ENCODE assay signal across 19 cellular contexts in genomic region chr3:135023985-135024658, GRCh38.
A peak's percentile ranks its signal among the peaks of the same experiment; 100 is the strongest.
DNase-seq lines count a peak whose midpoint lies in the region; ATAC-seq and TF ChIP-seq lines count a peak whose summit lies in the region.
"Had no signal": no experiment of that assay in that cellular context is flagged by ENCODE, and none has a peak within 500 bp of the region (broad histone marks: within the 10 kb centered on the region; RNA-seq: fewer than 3 reads in every experiment).

No MANE protein-coding gene starts in this region.

- H3K9me3 ChIP-seq in H9 (ENCODE audit: control insufficient read depth, low read depth, low read length) (no peaks in the 10 kb centered on the region), Caco-2 (no peaks in the 10 kb centered on the region), transverse colon (no peaks in the 10 kb centered on the region)
- H3K9me3 ChIP-seq: SJCRH30, stomach, vagina had no signal

- TF ChIP-seq EP300 in transverse colon (IDR thresholded peaks at IDR 0.05; ENCODE audit: low read depth), result no peak

- H4K5ac ChIP-seq in H9 (ENCODE audit: insufficient read length, low read depth, low read length), result no peak overlapping the region

- no peak overlapping the region for H2AK5ac ChIP-seq in H9 (ENCODE audit: insufficient read length, low read length)

- H3K4ac ChIP-seq in H9 (ENCODE audit: low read depth, low read length), result no peak overlapping the region

- H3K36me3 ChIP-seq in KMS-11 (ENCODE audit: insufficient read depth) (no peaks in the 10 kb centered on the region), Caco-2 (ENCODE audit: control insufficient read depth, insufficient read depth, low read length) (no peaks in the 10 kb centered on the region), transverse colon (no peaks in the 10 kb centered on the region)
- H3K36me3 ChIP-seq: SJCRH30, stomach, vagina had no signal

- in situ Hi-C loops in transverse colon (cut with MboI; ENCODE audit: low pct_ligation_motif_present in 1 of 4, low pct_unique_long_range_greater_than_20kb in 1 of 4, low sequenced_read_pairs in 3 of 4), result no loop called here

- BruUV-seq in Caco-2 (replicated peaks; lab: Mats Ljungman, UMichigan), result no TSS peak

- intact Hi-C loops in Caco-2 (cut with micrococcal nuclease; ENCODE audit: unreplicated experiment) (no loop called here), transverse colon (cut with DNase I; ENCODE audit: low total_unique reads) (no loop called here)

- H4K91ac ChIP-seq in H9 (ENCODE audit: insufficient read length, low read depth, low read length), result no peak overlapping the region

- H3K4me3 ChIP-seq in KMS-11 (IDR thresholded peaks at IDR 0.05; ENCODE audit: insufficient read depth, low read depth, low read length) (peak overlapping the region; percentile 35), Caco-2 (ENCODE audit: low read depth, low read length) (no peak overlapping the region), transverse colon (no peak overlapping the region)
- H3K4me3 ChIP-seq: SJCRH30, stomach, vagina had no signal

- TF ChIP-seq CTCF in KMS-11 (conservative IDR thresholded peaks at IDR 0.05; ENCODE audit: low read depth, low read length), result no peak
- TF ChIP-seq CTCF in H9 (conservative IDR thresholded peaks at IDR 0.05), result no peak
- no peak for TF ChIP-seq CTCF in Caco-2 (IDR thresholded peaks at IDR 0.05; ENCODE audit: insufficient read depth in 1 of 2, low read depth in 1 of 2, low read length in 1 of 2, severe bottlenecking in 1 of 2, unreplicated experiment in 1 of 2)
- TF ChIP-seq CTCF in transverse colon (IDR thresholded peaks at IDR 0.05), result no peak

- no peaks in the 10 kb centered on the region for H3K36me3 Mint-ChIP-seq in H9 (ENCODE audit: insufficient read depth in 1 of 3, low read depth in 3 of 3)
- no peaks in the 10 kb centered on the region for H3K36me3 Mint-ChIP-seq in Caco-2 (ENCODE audit: insufficient read depth, unreplicated experiment)

- CTCF ChIA-PET in Caco-2 (lab: Charles Lee), result no interaction called here

- no peak overlapping the region for H3K4me3 Mint-ChIP-seq in H9
- no peak overlapping the region for H3K4me3 Mint-ChIP-seq in Caco-2 (ENCODE audit: unreplicated experiment)
- H3K4me3 Mint-ChIP-seq: T-helper 2 cell treated with Interferon-gamma antibody and Interleukin-4, amounts not matched to agents 5 μg/mL and 100 μg/mL, for 36 hours had no signal

- H4K8ac ChIP-seq in H9 (replicated peaks; ENCODE audit: insufficient read length, low read depth, low read length), result no peak overlapping the region

- H3K79me1 ChIP-seq in H9 (ENCODE audit: insufficient read depth, low read depth, low read length, poor library complexity, severe bottlenecking), result no peaks in the 10 kb centered on the region

- no CpG with 5 or more reads among the region's 9 CpGs for WGBS in H9 (ENCODE audit: extremely low coverage, insufficient read length, low lambda C conversion rate)
- 61 to 63% methylated on average over 8 to 9 of the region's 9 CpGs for WGBS in transverse colon (ENCODE audit: low coverage in 1 of 2), 2 donors

- peak; percentile 14 for DNase-seq in Daoy (ENCODE audit: low read depth)
- no peak for DNase-seq in H9
- no peak for DNase-seq in HUDEP-2 (lab: John Stamatoyannopoulos, UW; ENCODE audit: unreplicated experiment in 76 of 76)
- DNase-seq in Caco-2, result no peak
- no peak for DNase-seq in transverse colon
- DNase-seq: activated CD4-positive, alpha-beta T cell treated with anti-CD3 and anti-CD28 coated beads for 1 hour; activated CD8-positive, alpha-beta memory T cell treated with anti-CD3 and anti-CD28 coated beads, Interleukin-2, amount 50 U/mL, for 4 hours; activated naive CD4-positive, alpha-beta T cell treated with Interleukin-2 at 50 U/mL for 16 hours; DND-41; NCI-H1048; SJCRH30; stimulated activated CD4-positive, alpha-beta T cell treated with anti-CD3 and anti-CD28 coated beads, Interleukin-15, amount 100 ng/mL, for 24 hours; stomach had no signal

- no peak overlapping the region for H2BK5ac ChIP-seq in H9 (ENCODE audit: insufficient read length, low read length)

- H3K79me2 ChIP-seq in KMS-11 (ENCODE audit: insufficient read depth, low read depth) (no peaks in the 10 kb centered on the region), H9 (ENCODE audit: insufficient read depth, low read length) (no peaks in the 10 kb centered on the region)

- H3K27me3 ChIP-seq in KMS-11 (ENCODE audit: insufficient read depth, low read depth), result no peaks in the 10 kb centered on the region
- H3K27me3 ChIP-seq in H9 (ENCODE audit: insufficient read depth, low read length), result no peaks in the 10 kb centered on the region
- no peaks in the 10 kb centered on the region for H3K27me3 ChIP-seq in Caco-2 (replicated peaks; ENCODE audit: control insufficient read depth, insufficient read depth, low read length)
- no peaks in the 10 kb centered on the region for H3K27me3 ChIP-seq in transverse colon
- H3K27me3 ChIP-seq: SJCRH30, stomach, vagina had no signal

- no peak overlapping the region for H3K56ac ChIP-seq in H9 (ENCODE audit: insufficient read length, low read depth, low read length)

- H3K23ac ChIP-seq in H9 (ENCODE audit: insufficient read length, low read depth, low read length), result no peak overlapping the region

- POLR2A ChIA-PET in Caco-2 (lab: Charles Lee), result no interaction called here

- no peak overlapping the region for H3T11ph ChIP-seq in H9 (ENCODE audit: low read length)

- peaks cover 2 to 17% of the 10 kb centered on the region in 2 experiments; a peak in 3 of 4 replicates for H3K4me1 Mint-ChIP-seq in H9
- no peaks in the 10 kb centered on the region for H3K4me1 Mint-ChIP-seq in Caco-2 (ENCODE audit: low read depth, unreplicated experiment)

- no peak overlapping the region for H2BK20ac ChIP-seq in H9 (ENCODE audit: low read depth, low read length, poor library complexity, severe bottlenecking)

- H3K4me1 ChIP-seq in KMS-11 (ENCODE audit: low read depth, poor library complexity, severe bottlenecking), result peaks cover 55% of the 10 kb centered on the region
- H3K4me1 ChIP-seq in H9 (ENCODE audit: insufficient read depth, low read length), result no peaks in the 10 kb centered on the region
- H3K4me1 ChIP-seq in Caco-2, result no peaks in the 10 kb centered on the region
- H3K4me1 ChIP-seq in transverse colon, result no peaks in the 10 kb centered on the region
- H3K4me1 ChIP-seq: SJCRH30, stomach, vagina had no signal

- H3K23me2 ChIP-seq in H9 (ENCODE audit: insufficient read length, low read depth, low read length, poor library complexity, severe bottlenecking), result no peaks in the 10 kb centered on the region

- peak overlapping the region; percentile 92 for H3K27ac ChIP-seq in KMS-11
- H3K27ac ChIP-seq in H9 (ENCODE audit: insufficient read length, low read depth, low read length), result no peak overlapping the region
- H3K27ac ChIP-seq in transverse colon, result no peak overlapping the region
- H3K27ac ChIP-seq: SJCRH30, stomach, vagina had no signal

- H4K20me1 ChIP-seq in KMS-11 (ENCODE audit: insufficient read depth), result no peaks in the 10 kb centered on the region
- no peaks in the 10 kb centered on the region for H4K20me1 ChIP-seq in H9 (ENCODE audit: control insufficient read depth, insufficient read depth, insufficient read length)

- H3K18ac ChIP-seq in H9 (ENCODE audit: insufficient read length, low read depth, low read length), result no peak overlapping the region

- no peak overlapping the region for H2BK15ac ChIP-seq in H9 (ENCODE audit: low read depth, low read length)

- H3K9ac ChIP-seq in KMS-11 (peak overlapping the region; percentile 64), H9 (ENCODE audit: extremely low read depth, insufficient read length, low read length) (no peak overlapping the region)

- ATAC-seq in GM19351 (IDR thresholded peaks at IDR 0.05; ENCODE audit: unreplicated experiment), result peak; percentile 74
- peak; percentile 83 for ATAC-seq in HG02759 (IDR thresholded peaks at IDR 0.05; ENCODE audit: unreplicated experiment)
- ATAC-seq: left lobe of liver had no signal

- no peak overlapping the region for H2BK12ac ChIP-seq in H9 (ENCODE audit: insufficient read length, low read depth, low read length)

- H3K4me2 ChIP-seq in KMS-11 (peak overlapping the region; percentile 44), H9 (ENCODE audit: insufficient read depth, insufficient read length, low read length) (no peak overlapping the region)

- H2AFZ ChIP-seq in KMS-11 (ENCODE audit: low read depth), result peak overlapping the region; percentile 52
- no peak overlapping the region for H2AFZ ChIP-seq in H9 (ENCODE audit: low read length)

- no peak overlapping the region for H3K14ac ChIP-seq in H9 (ENCODE audit: insufficient read depth, low read length)

- no peak for TF ChIP-seq POLR2A in transverse colon (IDR thresholded peaks at IDR 0.05)

- H3K27ac Mint-ChIP-seq in H9, result no peak overlapping the region
- H3K27ac Mint-ChIP-seq in Caco-2 (ENCODE audit: unreplicated experiment), result no peak overlapping the region
- H3K27ac Mint-ChIP-seq: T-helper 2 cell treated with Interferon-gamma antibody and Interleukin-4, amounts not matched to agents 5 μg/mL and 100 μg/mL, for 36 hours had no signal

- no peak overlapping the region for H2BK120ac ChIP-seq in H9 (ENCODE audit: low read depth, low read length, poor library complexity, severe bottlenecking)

- H3K27me3 Mint-ChIP-seq in H9 (ENCODE audit: low read depth) (no peaks in the 10 kb centered on the region), Caco-2 (ENCODE audit: insufficient read depth, unreplicated experiment) (peaks cover 11% of the 10 kb centered on the region)

- no peaks in the 10 kb centered on the region; a peak in 1 of 5 replicates for H3K9me3 Mint-ChIP-seq in H9
- H3K9me3 Mint-ChIP-seq in Caco-2 (ENCODE audit: unreplicated experiment), result no peaks in the 10 kb centered on the region
- H3K9me3 Mint-ChIP-seq: T-helper 2 cell treated with Interferon-gamma antibody and Interleukin-4, amounts not matched to agents 5 μg/mL and 100 μg/mL, for 36 hours had no signal
